ENCODE assay signal across 31 cellular contexts in the genomic region with DNA sequence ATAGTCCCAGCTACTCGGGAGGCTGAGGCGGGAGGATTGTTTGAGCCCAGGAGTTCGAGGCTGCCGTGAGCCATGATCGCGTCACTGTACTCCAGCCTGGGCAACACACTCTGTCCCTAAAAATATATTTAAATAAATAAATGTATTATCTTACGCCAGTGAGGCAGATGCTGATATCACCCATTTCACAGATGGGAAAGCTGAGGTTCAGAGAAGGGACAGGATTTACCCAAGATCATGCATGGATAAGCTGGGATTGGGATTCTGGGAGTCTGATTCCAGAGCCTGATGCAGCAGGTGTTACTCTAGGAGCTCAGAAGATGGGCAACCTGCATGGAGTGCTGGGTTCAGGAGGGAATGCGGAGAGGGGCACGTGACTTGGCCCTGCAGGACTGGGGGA. TPM values are rescaled to one million over a fixed set of nuclear protein-coding genes. Genes with fewer than 3 reads are reported as not detected.
"Had no signal": no experiment of that assay in that cellular context is flagged by ENCODE, and none has a peak within 500 bp of the region (broad histone marks: within the 10 kb centered on the region; RNA-seq: fewer than 3 reads in every experiment).

No MANE protein-coding gene starts in this region.

- H3K36me3 ChIP-seq: left lung, lower lobe of right lung, pancreas, sigmoid colon, spleen, tibial nerve, upper lobe of left lung, vagina had no signal

- H3K36me3 Mint-ChIP-seq: naive thymus-derived CD8-positive, alpha-beta T cell; stimulated activated memory B cell treated with anti-CD40 and anti-IgM and Interleukin-4, amounts not matched to agents 10 μg/mL and 1 μg/mL and 100 μg/mL, for 72 hours had no signal

- H3K27ac ChIP-seq: left lung, lower lobe of right lung, pancreas, psoas muscle, sigmoid colon, spleen, tibial nerve, upper lobe of left lung, vagina had no signal

- H3K27me3 Mint-ChIP-seq: stimulated activated naive CD8-positive, alpha-beta T cell treated with anti-CD3 and anti-CD28 coated beads, Interleukin-15, amount 100 ng/mL, for 72 hours had no signal

- DNase-seq: hippocampal formation; kidney glomerular epithelial cell; left colon; left lung; lower lobe of right lung; mammary epithelial cell; mesenchymal stem cell; naive thymus-derived CD8-positive, alpha-beta T cell; nucleus accumbens; psoas muscle; sigmoid colon; small intestine; spleen; stimulated activated CD4-positive, alpha-beta T cell treated with anti-CD3 and anti-CD28 coated beads, Interleukin-2, amount 100 ng/mL, for 48 hours; stimulated activated CD4-positive, alpha-beta T cell treated with anti-CD3 and anti-CD28 coated beads, Interleukin-4, amount 100 ng/mL, for 4 hours; stimulated activated CD8-positive, alpha-beta memory T cell treated with anti-CD3 and anti-CD28 coated beads, Interleukin-4, amount 100 ng/mL, for 48 hours; stimulated activated naive CD4-positive, alpha-beta T cell treated with Interleukin-2 at 50 U/mL for 16 hours; stimulated activated naive CD8-positive, alpha-beta T cell treated with anti-CD3 and anti-CD28 coated beads, Interleukin-15, amount 100 ng/mL, for 72 hours; upper lobe of left lung had no signal

- H3K27me3 ChIP-seq: left lung, pancreas, sigmoid colon, tibial nerve, upper lobe of left lung, vagina had no signal

- H3K9me3 Mint-ChIP-seq: naive thymus-derived CD8-positive, alpha-beta T cell; nephron; neural crest cell; stimulated activated memory B cell treated with anti-CD40 and anti-IgM and Interleukin-4, amounts not matched to agents 10 μg/mL and 1 μg/mL and 100 μg/mL, for 72 hours; stimulated activated naive CD8-positive, alpha-beta T cell treated with anti-CD3 and anti-CD28 coated beads, Interleukin-15, amount 100 ng/mL, for 72 hours had no signal

- FAIRE-seq: keratinocyte, pancreas, small intestine had no signal

- H3K27ac Mint-ChIP-seq: naive thymus-derived CD8-positive, alpha-beta T cell; nephron; stimulated activated memory B cell treated with anti-CD40 and anti-IgM and Interleukin-4, amounts not matched to agents 10 μg/mL and 1 μg/mL and 100 μg/mL, for 72 hours; stimulated activated naive CD8-positive, alpha-beta T cell treated with anti-CD3 and anti-CD28 coated beads, Interleukin-15, amount 100 ng/mL, for 72 hours had no signal

- H3K4me3 ChIP-seq: left lung, lower lobe of right lung, pancreas, psoas muscle, sigmoid colon, spleen, tibial nerve, upper lobe of left lung, vagina had no signal

- H3K4me3 Mint-ChIP-seq: naive thymus-derived CD8-positive, alpha-beta T cell; nephron; neural crest cell; stimulated activated memory B cell treated with anti-CD40 and anti-IgM and Interleukin-4, amounts not matched to agents 10 μg/mL and 1 μg/mL and 100 μg/mL, for 72 hours; stimulated activated naive CD8-positive, alpha-beta T cell treated with anti-CD3 and anti-CD28 coated beads, Interleukin-15, amount 100 ng/mL, for 72 hours had no signal

- H3K4me1 Mint-ChIP-seq: nephron; neural crest cell; stimulated activated memory B cell treated with anti-CD40 and anti-IgM and Interleukin-4, amounts not matched to agents 10 μg/mL and 1 μg/mL and 100 μg/mL, for 72 hours; stimulated activated naive CD8-positive, alpha-beta T cell treated with anti-CD3 and anti-CD28 coated beads, Interleukin-15, amount 100 ng/mL, for 72 hours had no signal

- H3K9me3 ChIP-seq: left lung, lower lobe of right lung, pancreas, psoas muscle, sigmoid colon, spleen, tibial nerve, upper lobe of left lung, vagina had no signal

- H3K4me1 ChIP-seq: left lung, psoas muscle, spleen, vagina had no signal

- ATAC-seq: left colon; left lung; lower lobe of right lung; naive thymus-derived CD8-positive, alpha-beta T cell; pancreas; psoas muscle; stimulated activated memory B cell treated with anti-CD40 and anti-IgM and Interleukin-4, amounts not matched to agents 10 μg/mL and 1 μg/mL and 100 μg/mL, for 72 hours; stimulated activated naive CD8-positive, alpha-beta T cell treated with anti-CD3 and anti-CD28 coated beads, Interleukin-15, amount 100 ng/mL, for 72 hours had no signal

RNA-seq across cellular contexts. Expression of a gene that starts 17.8 kb away (rescaled TPM):
- total RNA-seq: mammary epithelial cell, osteoblast had no signal
- polyA plus RNA-seq: keratinocyte had no signal

RNA-seq across cellular contexts. Expression of a gene that starts 49.3 kb away (rescaled TPM):
- total RNA-seq: left colon; left lung; liver; lower lobe of right lung; mammary epithelial cell; mucosa of gallbladder; naive thymus-derived CD8-positive, alpha-beta T cell; neural crest cell; osteoblast; pancreas; psoas muscle; sigmoid colon; spleen; temporal lobe; tibial nerve; upper lobe of left lung; urinary bladder; vagina had no signal
- polyA plus RNA-seq: keratinocyte; liver; mammary epithelial cell; naive thymus-derived CD8-positive, alpha-beta T cell; pancreas; psoas muscle; sigmoid colon; small intestine; spleen; urinary bladder had no signal
